ENCODE assay signal across 15 cellular contexts in the genomic region with DNA sequence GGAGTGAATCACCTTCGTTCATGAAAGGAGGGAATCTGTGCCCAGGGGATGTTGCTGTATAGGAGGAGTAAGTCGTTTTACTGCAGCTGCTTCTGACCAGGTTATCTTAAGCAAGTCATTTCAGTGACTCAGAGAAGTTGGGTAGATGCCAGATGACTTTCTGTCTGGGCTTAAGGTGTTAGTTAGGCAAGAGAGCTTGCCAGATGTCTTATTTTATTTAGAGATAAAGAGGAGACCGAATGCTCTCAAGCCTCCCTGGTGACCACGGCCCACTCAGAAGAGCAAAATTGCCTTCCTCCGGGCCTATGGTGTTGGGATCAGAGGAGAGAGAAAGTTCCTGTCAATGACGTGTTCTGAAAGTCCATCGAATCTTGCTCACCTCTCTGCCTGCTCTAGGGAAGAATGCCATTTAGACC. TPM values are rescaled to one million over a fixed set of nuclear protein-coding genes. Genes with fewer than 3 reads are reported as not detected.
DNase-seq lines count a peak whose midpoint lies in the region; ATAC-seq, FAIRE-seq and TF ChIP-seq lines count a peak whose summit lies in the region.
"Had no signal": no experiment of that assay in that cellular context is flagged by ENCODE, and none has a peak within 500 bp of the region (broad histone marks: within the 10 kb centered on the region; RNA-seq: fewer than 3 reads in every experiment).

No MANE protein-coding gene starts in this region.

- no peak for FAIRE-seq in pancreas (lab: Jason Lieb, UNC)

- H3K36me3 Mint-ChIP-seq in activated naive CD4-positive, alpha-beta T cell treated with anti-CD3 and anti-CD28 coated beads for 36 hours (ENCODE audit: low read depth) = no peaks in the 10 kb centered on the region
- H3K36me3 Mint-ChIP-seq: activated naive CD4-positive, alpha-beta T cell treated with anti-CD3 and anti-CD28 coated beads, Interleukin-2, amount 10 ng/mL, durations not matched to agents 7 days and 5 days had no signal

- H3K4me1 Mint-ChIP-seq in activated naive CD4-positive, alpha-beta T cell treated with anti-CD3 and anti-CD28 coated beads for 36 hours (ENCODE audit: low read depth) = no peaks in the 10 kb centered on the region
- H3K4me1 Mint-ChIP-seq: activated naive CD4-positive, alpha-beta T cell treated with anti-CD3 and anti-CD28 coated beads, Interleukin-2, amount 10 ng/mL, durations not matched to agents 7 days and 5 days had no signal

- no peak overlapping the region for H3K4me3 ChIP-seq in cardiac fibroblast (replicated peaks in 1 of 2; ENCODE audit: low read depth in 2 of 2, low read length in 2 of 2)
- no peak overlapping the region for H3K4me3 ChIP-seq in pancreas
- no peak overlapping the region for H3K4me3 ChIP-seq in heart left ventricle
- H3K4me3 ChIP-seq: left lung, upper lobe of right lung had no signal

- TF ChIP-seq CTCF in cardiac fibroblast (IDR thresholded peaks at IDR 0.05; ENCODE audit: low read depth, low read length) (no peak), pancreas (IDR thresholded peaks at IDR 0.05) (no peak), heart left ventricle (IDR thresholded peaks at IDR 0.05) (no peak)

- DNase-seq in GM04503 (ENCODE audit: low read depth) (peak; percentile 13), NCI-H460 (ENCODE audit: extremely low read depth, low read depth) (peak; percentile 65), cardiac fibroblast (ENCODE audit: low read depth in 2 of 2) (peak; percentile 80 to 98), pancreas (peak in 2 of 6 donors; percentile 25 to 58), heart left ventricle (no peak)
- DNase-seq in activated naive CD4-positive, alpha-beta T cell treated with anti-CD3 and anti-CD28 coated beads for 36 hours = no peak
- DNase-seq: activated CD4-positive, alpha-beta T cell treated with anti-CD3 and anti-CD28 coated beads for 36 hours; activated naive CD4-positive, alpha-beta T cell treated with anti-CD3 and anti-CD28 coated beads, Interleukin-2, amount 10 ng/mL, durations not matched to agents 7 days and 5 days; DMS79 treated with DMSO at 0.1 percent for 48 hours; left lung; upper lobe of right lung had no signal

- no peaks in the 10 kb centered on the region for H3K36me3 ChIP-seq in pancreas
- no peaks in the 10 kb centered on the region for H3K36me3 ChIP-seq in heart left ventricle
- H3K36me3 ChIP-seq: left lung, upper lobe of right lung had no signal

- ATAC-seq in pancreas (peak; percentile 29 to 83 (median 78)), HG03095 (IDR thresholded peaks at IDR 0.05; ENCODE audit: unreplicated experiment) (no peak), HG03039 (IDR thresholded peaks at IDR 0.05; ENCODE audit: unreplicated experiment) (no peak), heart left ventricle (no peak)
- ATAC-seq: activated CD4-positive, alpha-beta T cell treated with anti-CD3 and anti-CD28 coated beads for 36 hours; left lung; Right ventricle myocardium inferior; upper lobe of right lung had no signal

- no peak overlapping the region for H3K4me3 Mint-ChIP-seq in activated naive CD4-positive, alpha-beta T cell treated with anti-CD3 and anti-CD28 coated beads for 36 hours
- H3K4me3 Mint-ChIP-seq: activated CD4-positive, alpha-beta T cell treated with anti-CD3 and anti-CD28 coated beads for 36 hours; activated naive CD4-positive, alpha-beta T cell treated with anti-CD3 and anti-CD28 coated beads, Interleukin-2, amount 10 ng/mL, durations not matched to agents 7 days and 5 days had no signal

- H3K27ac ChIP-seq in pancreas = no peak overlapping the region
- H3K27ac ChIP-seq in heart left ventricle = no peak overlapping the region
- H3K27ac ChIP-seq: left lung, parathyroid adenoma, upper lobe of right lung had no signal

- 56 to 58% methylated on average over 7 of the region's 7 CpGs for WGBS in pancreas, 2 donors
- WGBS in heart left ventricle, 4 donors = 67 to 84% (median 75%) methylated on average over 7 of the region's 7 CpGs

- no peak overlapping the region for H3K27ac Mint-ChIP-seq in activated naive CD4-positive, alpha-beta T cell treated with anti-CD3 and anti-CD28 coated beads for 36 hours
- H3K27ac Mint-ChIP-seq: activated CD4-positive, alpha-beta T cell treated with anti-CD3 and anti-CD28 coated beads for 36 hours; activated naive CD4-positive, alpha-beta T cell treated with anti-CD3 and anti-CD28 coated beads, Interleukin-2, amount 10 ng/mL, durations not matched to agents 7 days and 5 days had no signal

- intact Hi-C loops in pancreas (cut with DNase I) (no loop called here), heart left ventricle (cut with DNase I) (loop anchor here in 6 of 10 donors (5.0 to 10.0 kb wide), 6 partner anchors 222 to 1140 kb away; a partner anchor contains a TSS)
- intact Hi-C loops in activated naive CD4-positive, alpha-beta T cell treated with anti-CD3 and anti-CD28 coated beads for 36 hours (cut with micrococcal nuclease) = loop anchor here (5.0 kb wide), 1 partner anchor 962 kb away; no protein-coding TSS in a partner anchor

- H3K27me3 ChIP-seq in pancreas = no peaks in the 10 kb centered on the region
- H3K27me3 ChIP-seq in heart left ventricle = no peaks in the 10 kb centered on the region
- H3K27me3 ChIP-seq: left lung, upper lobe of right lung had no signal

- no peak for TF ChIP-seq POLR2A in heart left ventricle (IDR thresholded peaks at IDR 0.05)

- H3K9me3 Mint-ChIP-seq in activated naive CD4-positive, alpha-beta T cell treated with anti-CD3 and anti-CD28 coated beads for 36 hours = peaks cover 6% of the 10 kb centered on the region
- H3K9me3 Mint-ChIP-seq: activated naive CD4-positive, alpha-beta T cell treated with anti-CD3 and anti-CD28 coated beads, Interleukin-2, amount 10 ng/mL, durations not matched to agents 7 days and 5 days had no signal

- H3K4me1 ChIP-seq in pancreas = no peaks in the 10 kb centered on the region
- no peaks in the 10 kb centered on the region for H3K4me1 ChIP-seq in heart left ventricle
- H3K4me1 ChIP-seq: left lung, parathyroid adenoma, upper lobe of right lung had no signal

- H3K9me3 ChIP-seq in pancreas (no peaks in the 10 kb centered on the region), heart left ventricle (peaks cover 0 to 7% (median 3%) of the 10 kb centered on the region in 12 donors)
- H3K9me3 ChIP-seq: left lung, upper lobe of right lung had no signal

- CTCF ChIA-PET in activated naive CD4-positive, alpha-beta T cell treated with anti-CD3 and anti-CD28 coated beads for 36 hours (lab: Charles Lee) = interaction anchor here (1.3 to 2.7 kb wide), 3 partner anchors 10 to 323 kb away, joined by 3 to 12 read pairs (median 4); no protein-coding TSS in a partner anchor

- H3K27me3 Mint-ChIP-seq in activated naive CD4-positive, alpha-beta T cell treated with anti-CD3 and anti-CD28 coated beads for 36 hours (ENCODE audit: low read depth) = no peaks in the 10 kb centered on the region

RNA-seq across cellular contexts. Expression of a gene that starts 16.3 kb away (rescaled TPM):
- 4.1 and 5.5 TPM in 2 replicates for total RNA-seq in NCI-H460 (2014; rRNA removed; shearing (Covaris generic))
- polyA plus RNA-seq in NCI-H460 (2014; cell fraction: nucleus; rRNA removed) = 9.1 and 24.4 TPM in 2 replicates
- 10 to 100 TPM in 1 of 6 donors, 1 to 10 TPM in 5; 4.0 to 13.8 (median 5.3) TPM for total RNA-seq in pancreas
- 1 to 10 TPM; 3.8 to 4.1 TPM for polyA plus RNA-seq in pancreas
- 10 to 100 TPM in 8 of 9 donors, 1 to 10 TPM in 1; 9.5 to 30.1 (median 18.6) TPM for total RNA-seq in heart left ventricle
- polyA plus RNA-seq in heart left ventricle = 1 to 10 TPM; 4.5 to 9.2 TPM
- 10 to 100 TPM; 15.6 to 17.5 TPM for total RNA-seq in activated naive CD4-positive, alpha-beta T cell treated with anti-CD3 and anti-CD28 coated beads for 36 hours

Comparison
In these comparisons a context has a peak if more than half of its experiments do, and no peak if none do; other contexts are left out.
1. DNase-seq: peak in GM04503 (single experiment), NCI-H460 (single experiment) and cardiac fibroblast (2 of 2); none in heart left ventricle (0 of 5) and activated naive CD4-positive, alpha-beta T cell treated with anti-CD3 and anti-CD28 coated beads for 36 hours (single experiment).
2. ATAC-seq: peak in pancreas (4 of 4); none in HG03095 (single experiment), HG03039 (single experiment) and heart left ventricle (0 of 4).
3. intact Hi-C loops: an anchor here in heart left ventricle (5.0 to 10.0 kb wide) and activated naive CD4-positive, alpha-beta T cell treated with anti-CD3 and anti-CD28 coated beads for 36 hours (5.0 kb wide); none called in pancreas.